8 cellular contexts compared by ENCODE assay signal in genomic region chr2:97806738-97807618, GRCh38.
A peak's percentile ranks its signal among the peaks of the same experiment; 100 is the strongest.
DNase-seq lines count a peak whose midpoint lies in the region; ATAC-seq and TF ChIP-seq lines count a peak whose summit lies in the region.

No MANE protein-coding gene starts in this region.

- H3K36me3 Mint-ChIP-seq in T-helper 17 cell (ENCODE audit: low read depth), result peaks cover 6% of the 10 kb centered on the region

- whole genome bisulfite sequencing in adrenal gland, 4 donors, result 11 to 24% (median 22%) methylated on average over 11 to 12 of the region's 12 CpGs

- TF ChIP-seq CTCF in adrenal gland (IDR thresholded peaks at IDR 0.05), result peak; percentile 87 to 98 (median 89)
- TF ChIP-seq CTCF in left ventricle myocardium inferior (IDR thresholded peaks at IDR 0.05; ENCODE audit: borderline replicate concordance), result peak; percentile 96

- peak; percentile 98 for ATAC-seq in T-helper 17 cell
- ATAC-seq in GM18870 (IDR thresholded peaks at IDR 0.05; ENCODE audit: unreplicated experiment), result no peak

- peaks cover 3% of the 10 kb centered on the region for H3K4me1 Mint-ChIP-seq in T-helper 17 cell

- peaks cover 0 to 15% of the 10 kb centered on the region in 2 donors for H3K36me3 ChIP-seq in adrenal gland (replicated peaks in 1 of 2)
- H3K36me3 ChIP-seq in left ventricle myocardium inferior, result peaks cover 62% of the 10 kb centered on the region

- no peak overlapping the region for H3K4me3 ChIP-seq in adrenal gland
- H3K4me3 ChIP-seq in left ventricle myocardium inferior, result no peak overlapping the region

- no peak overlapping the region for H3K27ac ChIP-seq in adrenal gland
- no peak overlapping the region for H3K27ac ChIP-seq in left ventricle myocardium inferior (replicated peaks)

- no peaks in the 10 kb centered on the region for H3K27me3 Mint-ChIP-seq in T-helper 17 cell

- no peak for TF ChIP-seq POLR2A in adrenal gland (IDR thresholded peaks at IDR 0.05)

- intact Hi-C loops in adrenal gland (cut with DNase I) (loop anchor here (2.0 to 10.0 kb wide), 4 partner anchors 190 to 580 kb away; partner anchors contain the start of gene TMEM131 (in 1 of the 2)), left ventricle myocardium inferior (cut with micrococcal nuclease) (loop anchor here (10.0 kb wide), 1 partner anchor 578 kb away; no protein-coding TSS in a partner anchor)

- H3K4me1 ChIP-seq in adrenal gland (replicated peaks in 1 of 2) (no peaks in the 10 kb centered on the region), left ventricle myocardium inferior (peaks cover 12% of the 10 kb centered on the region)

- no peak overlapping the region for H3K27ac Mint-ChIP-seq in T-helper 17 cell

- DNase-seq in DMS53 treated with DMSO at 0.1 percent for 48 hours (lab: John Stamatoyannopoulos, UW; ENCODE audit: unreplicated experiment), result peak; percentile 84
- peak; percentile 57 for DNase-seq in HCEC 1CT
- DNase-seq in NCI-H146 (lab: John Stamatoyannopoulos, UW), result peak; percentile 64
- peak; percentile 53 to 69 (median 56) for DNase-seq in T-helper 17 cell
- DNase-seq in adrenal gland, result peak; percentile 77 to 95 (median 87)
- DNase-seq in left ventricle myocardium inferior, result peak; percentile 81
- DNase-seq in retina, result peak; percentile 71

- no peaks in the 10 kb centered on the region for H3K9me3 ChIP-seq in T-helper 17 cell (ENCODE audit: control insufficient read depth, low read length, poor library complexity, severe bottlenecking)
- no peaks in the 10 kb centered on the region for H3K9me3 ChIP-seq in adrenal gland (replicated peaks in 1 of 3)
- no peaks in the 10 kb centered on the region for H3K9me3 ChIP-seq in left ventricle myocardium inferior (replicated peaks)

- no peak overlapping the region for H3K4me3 Mint-ChIP-seq in T-helper 17 cell

- H3K27me3 ChIP-seq in adrenal gland, result no peaks in the 10 kb centered on the region
- no peaks in the 10 kb centered on the region for H3K27me3 ChIP-seq in left ventricle myocardium inferior (ENCODE audit: low read depth)
